In the genomic region with DNA sequence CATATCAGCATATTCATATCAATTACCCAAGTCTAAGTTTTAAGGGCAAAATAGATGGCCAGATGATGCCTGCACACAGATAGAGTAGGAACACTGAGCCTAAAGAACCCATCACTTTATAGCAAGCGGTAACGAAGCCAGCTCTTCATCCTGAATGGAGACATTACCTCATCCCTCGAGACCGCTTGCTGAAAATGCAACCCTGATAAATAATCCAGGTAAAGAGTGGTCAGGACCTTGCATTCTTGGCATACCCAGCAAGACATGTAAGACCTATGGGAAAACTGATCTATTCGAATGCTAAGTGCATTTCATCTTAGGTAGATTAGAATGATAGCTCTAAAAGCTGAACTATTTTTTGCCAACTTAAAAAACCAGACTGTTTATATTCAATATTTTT, we compare ENCODE assay signal across 25 cellular contexts. TPM values are rescaled to one million over a fixed set of nuclear protein-coding genes. Genes with fewer than 3 reads are reported as not detected.
A peak's percentile ranks its signal among the peaks of the same experiment; 100 is the strongest.
DNase-seq lines count a peak whose midpoint lies in the region; ATAC-seq, FAIRE-seq and TF ChIP-seq lines count a peak whose summit lies in the region.
"Had no signal": no experiment of that assay in that cellular context is flagged by ENCODE, and none has a peak within 500 bp of the region (broad histone marks: within the 10 kb centered on the region; RNA-seq: fewer than 3 reads in every experiment).

No MANE protein-coding gene starts in this region.

- H2BK5ac ChIP-seq in mesendoderm (ENCODE audit: low read length), result no peak overlapping the region

- H3K4me1 ChIP-seq in K562 (replicated peaks in 1 of 2; ENCODE audit: control insufficient read depth in 2 of 2, insufficient read depth in 2 of 2, low read length in 2 of 2), result peaks cover 0 to 15% of the 10 kb centered on the region in 2 experiments; a peak in 4 of 5 replicates
- H3K4me1 ChIP-seq in mesendoderm (ENCODE audit: control insufficient read depth, low read depth, low read length), result no peaks in the 10 kb centered on the region
- H3K4me1 ChIP-seq: BE2C had no signal

- no peak for TF ChIP-seq EP300 in K562 (IDR thresholded peaks at IDR 0.05; ENCODE audit: low read length)

- no peak for ATAC-seq in K562
- no peak for ATAC-seq in activated T-helper 17 cell treated with anti-CD3 and anti-CD28 coated beads, Interleukin-2, amount 50 U/mL, for 72 hours (replicated peaks)
- no peak for ATAC-seq in HG02642 (IDR thresholded peaks at IDR 0.05; ENCODE audit: poor library complexity, unreplicated experiment)
- ATAC-seq: GM12878, HepG2 had no signal

- H3K27me3 ChIP-seq in K562 (ENCODE audit: control insufficient read depth in 2 of 2, insufficient read depth in 2 of 2, low read length in 2 of 2), result no peaks in the 10 kb centered on the region
- no peaks in the 10 kb centered on the region for H3K27me3 ChIP-seq in mesendoderm (ENCODE audit: insufficient read depth, low read length, poor library complexity)
- H3K27me3 ChIP-seq: BE2C had no signal

- no peak overlapping the region for H4K5ac ChIP-seq in mesendoderm (ENCODE audit: low read length)

- no peaks in the 10 kb centered on the region for H3K9me3 Mint-ChIP-seq in activated T-helper 17 cell treated with anti-CD3 and anti-CD28 coated beads, Interleukin-2, amount 50 U/mL, for 72 hours
- H3K9me3 Mint-ChIP-seq: CD8-positive, alpha-beta memory T cell; H9; IgD-negative memory B cell had no signal

- peaks cover 32% of the 10 kb centered on the region for H3K79me2 ChIP-seq in K562 (ENCODE audit: control insufficient read depth, insufficient read depth, low read length)
- no peaks in the 10 kb centered on the region for H3K79me2 ChIP-seq in mesendoderm (ENCODE audit: control insufficient read depth, insufficient read depth, low read length)

- peaks cover 25% of the 10 kb centered on the region for H3K27me3 Mint-ChIP-seq in activated T-helper 17 cell treated with anti-CD3 and anti-CD28 coated beads, Interleukin-2, amount 50 U/mL, for 72 hours

- no TSS peak for BruUV-seq in K562 (replicated peaks; lab: Mats Ljungman, UMichigan)

- no peak for TF ChIP-seq CTCF in K562 (IDR thresholded peaks at IDR 0.05 in 2 of 3, conservative IDR thresholded peaks at IDR 0.05 in 1 of 3; ENCODE audit: insufficient read depth in 2 of 3, low read depth in 1 of 3, low read length in 3 of 3)

- no peak overlapping the region for H3K27ac Mint-ChIP-seq in activated T-helper 17 cell treated with anti-CD3 and anti-CD28 coated beads, Interleukin-2, amount 50 U/mL, for 72 hours
- H3K27ac Mint-ChIP-seq: CD4-positive, CD25-positive, alpha-beta regulatory T cell; CD8-positive, alpha-beta memory T cell; H9; IgD-negative memory B cell had no signal

- no peak overlapping the region for H3K18ac ChIP-seq in mesendoderm (ENCODE audit: low read length)

- no peaks in the 10 kb centered on the region for H3K4me1 Mint-ChIP-seq in activated T-helper 17 cell treated with anti-CD3 and anti-CD28 coated beads, Interleukin-2, amount 50 U/mL, for 72 hours
- H3K4me1 Mint-ChIP-seq: CD4-positive, CD25-positive, alpha-beta regulatory T cell; CD8-positive, alpha-beta memory T cell had no signal

- FAIRE-seq in K562 (lab: Jason Lieb, UNC), result no peak
- FAIRE-seq: A204.1, GM12878, GM19239, HepG2 had no signal

- CTCF ChIA-PET in K562 (lab: Yijun Ruan, JAX; ENCODE audit: low intra/inter-chr PET ratio), result no interaction called here

- H3K4me3 ChIP-seq in K562 (no peak overlapping the region), mesendoderm (ENCODE audit: low read length) (no peak overlapping the region)
- H3K4me3 ChIP-seq: GM12878 had no signal

- no peaks in the 10 kb centered on the region for H3K9me3 ChIP-seq in K562 (replicated peaks; ENCODE audit: control insufficient read depth, insufficient read depth, low read depth, low read length)
- H3K9me3 ChIP-seq: BE2C had no signal

- H3K27ac ChIP-seq in K562 (ENCODE audit: extremely low read depth, low read depth, low read length), result no peak overlapping the region
- no peak overlapping the region for H3K27ac ChIP-seq in mesendoderm (ENCODE audit: low read depth, low read length)

- H3K9ac ChIP-seq in K562 (ENCODE audit: insufficient read depth in 1 of 2, low read depth in 2 of 2, low read length in 2 of 2) (no peak overlapping the region), mesendoderm (ENCODE audit: low read length) (no peak overlapping the region)

- H3K56ac ChIP-seq in mesendoderm (ENCODE audit: low read length), result no peak overlapping the region

- in situ Hi-C loops in K562 (cut with MboI), result no loop called here

- TF ChIP-seq RAD21 in K562 (CRISPR knock-in tag; conservative IDR thresholded peaks at IDR 0.05 in 1 of 2, IDR thresholded peaks at IDR 0.05 in 1 of 2), result no peak

- intact Hi-C loops in K562 (cut with micrococcal nuclease), result no loop called here

- no peak overlapping the region for H2AK5ac ChIP-seq in mesendoderm (ENCODE audit: low read length)

- no peaks in the 10 kb centered on the region for H3K79me1 ChIP-seq in mesendoderm (ENCODE audit: low read length)

- no peak overlapping the region for H4K8ac ChIP-seq in mesendoderm (ENCODE audit: low read depth, low read length)

- POLR2A ChIA-PET in K562 (lab: Yijun Ruan, JAX), result interaction anchor here (0.7 to 2.6 kb wide), 3 partner anchors 10 to 12 kb away, joined by 3 to 11 read pairs (median 6); no protein-coding TSS in a partner anchor

- no peak overlapping the region for H2BK15ac ChIP-seq in mesendoderm (replicated peaks; ENCODE audit: low read depth)

- H3K36me3 ChIP-seq in K562 (ENCODE audit: control insufficient read depth, insufficient read depth, low read length), result no peaks in the 10 kb centered on the region
- no peaks in the 10 kb centered on the region for H3K36me3 ChIP-seq in mesendoderm (ENCODE audit: control insufficient read depth, insufficient read depth, low read length)
- H3K36me3 ChIP-seq: BE2C had no signal

- H2BK120ac ChIP-seq in mesendoderm (ENCODE audit: low read depth, low read length), result no peak overlapping the region

- WGBS in K562 (ENCODE audit: insufficient coverage, low coverage, missing lambda C conversion rate), result 50% methylated on average over 5 of the region's 5 CpGs
- WGBS in mesendoderm (ENCODE audit: extremely low coverage, insufficient coverage, low lambda C conversion rate), result no CpG with 5 or more reads among the region's 5 CpGs

- H4K20me1 ChIP-seq in K562 (replicated peaks; ENCODE audit: control insufficient read depth, insufficient read depth, low read length), result no peaks in the 10 kb centered on the region

- DNase-seq in K562 (ENCODE audit: extremely low read depth in 1 of 4, low spot score in 3 of 4) (no peak), iPS DF 19.7 (ENCODE audit: low read depth, low spot score) (peak; percentile 57), mesendoderm (peak; percentile 88), NAMALWA (ENCODE audit: low spot score) (no peak)
- no peak for DNase-seq in activated CD4-positive, CD25-positive, alpha-beta regulatory T cell treated with anti-CD3 and anti-CD28 coated beads, Interleukin-2, amount 50 U/mL, for 72 hours
- DNase-seq: ACHN; BE2C; C1 segment of cervical spinal cord; CD4-positive, CD25-positive, alpha-beta regulatory T cell; CD8-positive, alpha-beta memory T cell; COR-L47; DMS 273 treated with DMSO at 0.1 percent for 48 hours; DMS53; DND-41; EL; GOT3; H9 had no signal

- no peak overlapping the region for H3K23ac ChIP-seq in mesendoderm (ENCODE audit: low read length)

- H3K9me1 ChIP-seq in K562 (ENCODE audit: control insufficient read depth, insufficient read depth, low read length), result no peaks in the 10 kb centered on the region

- no peak overlapping the region for H3K4ac ChIP-seq in mesendoderm (ENCODE audit: low read depth, low read length)

- peak overlapping the region; percentile 55 for H2AFZ ChIP-seq in K562 (ENCODE audit: low read depth, low read length)

- H3K4me2 ChIP-seq in K562 (ENCODE audit: insufficient read depth, low read length) (no peak overlapping the region), mesendoderm (ENCODE audit: low read length) (no peak overlapping the region)

- H3K4me3 Mint-ChIP-seq in activated T-helper 17 cell treated with anti-CD3 and anti-CD28 coated beads, Interleukin-2, amount 50 U/mL, for 72 hours, result no peak overlapping the region
- H3K4me3 Mint-ChIP-seq: CD4-positive, CD25-positive, alpha-beta regulatory T cell; CD8-positive, alpha-beta memory T cell; H9; IgD-negative memory B cell had no signal

- H3K36me3 Mint-ChIP-seq in activated T-helper 17 cell treated with anti-CD3 and anti-CD28 coated beads, Interleukin-2, amount 50 U/mL, for 72 hours (ENCODE audit: low read depth), result no peaks in the 10 kb centered on the region
- H3K36me3 Mint-ChIP-seq: CD4-positive, CD25-positive, alpha-beta regulatory T cell; CD8-positive, alpha-beta memory T cell; IgD-negative memory B cell had no signal

- TF ChIP-seq POLR2A in K562 (conservative IDR thresholded peaks at IDR 0.05), result no peak

TF ChIP-seq in K562, 482 proteins besides CTCF, POLR2A, EP300 and RAD21 (continues in another document):
- TF ChIP-seq CREBBP (IDR thresholded peaks at IDR 0.05; ENCODE audit: low read depth, low read length) (no peak), SNRNP70 (optimal IDR thresholded peaks at IDR 0.05; ENCODE audit: low read depth, low read length) (no peak), NCOA2 (IDR thresholded peaks at IDR 0.05; ENCODE audit: partially characterized antibody in 2 of 2) (no peak), ATF1 (CRISPR knock-in tag; IDR thresholded peaks at IDR 0.05) (no peak), ATF1 (tag; IDR thresholded peaks at IDR 0.05) (no peak), DIDO1 (tag; IDR thresholded peaks at IDR 0.05; ENCODE audit: low read depth) (no peak), ETV5 (CRISPR knock-in tag; IDR thresholded peaks at IDR 0.05; ENCODE audit: low read depth) (no peak)

RNA-seq across cellular contexts. Expression of gene DCHS2, which starts 25.3 kb away (rescaled TPM):
- 30.9 and 53.8 TPM in 2 replicates for total RNA-seq in K562 (2011; cell fraction: chromatin; rRNA removed; ENCODE audit: low replicate concordance)
- total RNA-seq in K562 (2011; cell fraction: nucleolus; rRNA removed), result 26.5 and 31.7 TPM in 2 replicates
- 25.2 and 27.7 TPM in 2 replicates for total RNA-seq in K562 (2011; cell fraction: nucleoplasm; rRNA removed)
- total RNA-seq in K562 (2014; rRNA removed), result 5.5 and 5.7 TPM in 2 replicates
- total RNA-seq in K562 (2014; rRNA removed; fragmentation: Illumina TruSeq; extraction: Trizol), result 6.8 and 7.4 TPM in 2 replicates
- total RNA-seq in K562 (2015; rRNA removed; fragmentation: Illumina TruSeq; extraction: Trizol), result 5.7 and 5.8 TPM in 2 replicates
- total RNA-seq in K562 (2021), result 6.9 and 7.1 TPM in 2 replicates
- 1.8 and 2.8 TPM in 2 replicates for polyA plus RNA-seq in K562 (2011; rRNA removed)
- 1.2 and 1.6 TPM in 2 replicates for polyA plus RNA-seq in K562 (2011; cell fraction: cytosol; rRNA removed)
- polyA plus RNA-seq in K562 (2011; cell fraction: nucleus; rRNA removed), result 4.2 and 7.1 TPM in 2 replicates
- 3.9 and 7.6 TPM in 2 replicates for polyA plus RNA-seq in K562 (2012)
- 4.7 and 5.3 TPM in 2 replicates for polyA plus RNA-seq in K562 (2014; fragmentation: Illumina TruSeq; extraction: Trizol)
- polyA plus RNA-seq in K562 (2014; fragmentation: Nextera tagmentation; extraction: Ambion mirVana), result under 1 TPM; 0.49 to 0.92 TPM
- 4.6 TPM in 2 replicates for polyA plus RNA-seq in K562 (2014; rRNA removed)
- polyA minus RNA-seq in K562 (2011; rRNA and poly(A)+ RNA removed), result 6.5 and 7.1 TPM in 2 replicates
- 4.7 and 5.5 TPM in 2 replicates for polyA minus RNA-seq in K562 (2011; cell fraction: cytosol; rRNA and poly(A)+ RNA removed)
- 14.5 and 16.0 TPM in 2 replicates for polyA minus RNA-seq in K562 (2011; cell fraction: nucleus; rRNA and poly(A)+ RNA removed)
- polyA plus RNA-seq in mesendoderm (2013, experiment 1 of 2), result 0.17 TPM
- 0.18 TPM for polyA plus RNA-seq in mesendoderm (2013, experiment 2 of 2)
- not detected for total RNA-seq in activated T-helper 17 cell treated with anti-CD3 and anti-CD28 coated beads, Interleukin-2, amount 50 U/mL, for 72 hours
- total RNA-seq: CD4-positive, CD25-positive, alpha-beta regulatory T cell; G401; HepG2 had no signal
- polyA plus RNA-seq: CD4-positive, CD25-positive, alpha-beta regulatory T cell; CD8-positive, alpha-beta memory T cell had no signal

Comparison
In these comparisons a context has a peak if more than half of its experiments do, and no peak if none do; other contexts are left out.
1. DNase-seq: peak in iPS DF 19.7 (single experiment) and mesendoderm (single experiment); none in K562 (0 of 4), NAMALWA (single experiment) and activated CD4-positive, CD25-positive, alpha-beta regulatory T cell treated with anti-CD3 and anti-CD28 coated beads, Interleukin-2, amount 50 U/mL, for 72 hours (single experiment).
2. RNA of gene DCHS2, which starts 25.3 kb away (total RNA-seq): 5.5 to 53.8 TPM in K562; not detected in activated T-helper 17 cell treated with anti-CD3 and anti-CD28 coated beads, Interleukin-2, amount 50 U/mL, for 72 hours; every median in the first group is over 4 times any median in the second.